Comparison of ENCODE assay signal across 8 cellular contexts in genomic region chr2:178072000-178072382, GRCh38. TPM values are rescaled to one million over a fixed set of nuclear protein-coding genes. Genes with fewer than 3 reads are reported as not detected.
DNase-seq lines count a peak whose midpoint lies in the region; ATAC-seq and TF ChIP-seq lines count a peak whose summit lies in the region.

No MANE protein-coding gene starts in this region.

- no peaks in the 10 kb centered on the region for H3K9me2 ChIP-seq in MM.1S (replicated peaks; ENCODE audit: insufficient read depth, low read length)

- intact Hi-C loops in head of caudate nucleus (cut with DNase I), result no loop called here

- H3K36me3 ChIP-seq in BE2C, result no peaks in the 10 kb centered on the region
- no peaks in the 10 kb centered on the region for H3K36me3 ChIP-seq in MM.1S (replicated peaks; ENCODE audit: insufficient read depth, low read length)

- H3K9me3 Mint-ChIP-seq in osteocyte (ENCODE audit: unreplicated experiment), result no peaks in the 10 kb centered on the region

- peaks cover 64% of the 10 kb centered on the region for H3K27me3 Mint-ChIP-seq in osteocyte (ENCODE audit: unreplicated experiment)

- H2AFZ ChIP-seq in MM.1S (ENCODE audit: low read length), result 0 out of 2 replicates have a peak overlapping the region, but pooled peaks have one; percentile 52

- H3K4me1 Mint-ChIP-seq in osteocyte (ENCODE audit: unreplicated experiment), result peaks cover 12% of the 10 kb centered on the region

- DNase-seq in BE2C (no peak), MM.1S (no peak), epithelial cell of proximal tubule (ENCODE audit: low read depth) (no peak), osteocyte (ENCODE audit: extremely low spot score, unreplicated experiment) (no peak), HT-29 (ENCODE audit: low spot score) (no peak), head of caudate nucleus (no peak), NOMO-1 treated with dmso at 0.1 percent for 144 hours (lab: John Stamatoyannopoulos, UW; ENCODE audit: unreplicated experiment) (no peak)

- TF ChIP-seq CTCF in BE2C (IDR thresholded peaks at IDR 0.05; ENCODE audit: low read depth, low read length) (no peak), MM.1S (IDR thresholded peaks at IDR 0.05; ENCODE audit: low read length) (no peak), epithelial cell of proximal tubule (conservative IDR thresholded peaks at IDR 0.05; ENCODE audit: low read depth, low read length) (no peak), osteocyte (IDR thresholded peaks at IDR 0.05) (no peak)

- no peak for ATAC-seq in GM21423 (IDR thresholded peaks at IDR 0.05; ENCODE audit: unreplicated experiment)

- no peaks in the 10 kb centered on the region for H3F3A ChIP-seq in MM.1S (ENCODE audit: insufficient read depth, low read length)

- H3K36me3 Mint-ChIP-seq in osteocyte (ENCODE audit: unreplicated experiment), result no peaks in the 10 kb centered on the region

- peaks cover 8% of the 10 kb centered on the region for H3K4me1 ChIP-seq in BE2C
- H3K4me1 ChIP-seq in MM.1S (ENCODE audit: low read length), result no peaks in the 10 kb centered on the region

- no peak overlapping the region for H3K9ac ChIP-seq in MM.1S (ENCODE audit: low read length)

- no peaks in the 10 kb centered on the region for H3K27me3 ChIP-seq in BE2C
- H3K27me3 ChIP-seq in MM.1S (replicated peaks; ENCODE audit: insufficient read depth, low read length), result no peaks in the 10 kb centered on the region

- peak overlapping the region; percentile 83 for H3K4me3 Mint-ChIP-seq in osteocyte (ENCODE audit: unreplicated experiment)

- no peak overlapping the region for H3K4me2 ChIP-seq in MM.1S (ENCODE audit: low read depth, low read length)

- H3K27ac Mint-ChIP-seq in osteocyte (ENCODE audit: unreplicated experiment), result no peak overlapping the region

- H3K4me3 ChIP-seq in BE2C (ENCODE audit: low read depth, low read length) (peak overlapping the region; percentile 69), MM.1S (ENCODE audit: low read length) (no peak overlapping the region), epithelial cell of proximal tubule (ENCODE audit: low read depth, low read length) (peak overlapping the region; percentile 74)

- H3K9me3 ChIP-seq in BE2C, result no peaks in the 10 kb centered on the region
- H3K9me3 ChIP-seq in MM.1S (replicated peaks; ENCODE audit: insufficient read depth, low read length), result no peaks in the 10 kb centered on the region

- no peak overlapping the region for H3K27ac ChIP-seq in MM.1S (ENCODE audit: low read length)

- no peaks in the 10 kb centered on the region for H3K79me2 ChIP-seq in MM.1S (ENCODE audit: low read length)

- H4K20me1 ChIP-seq in MM.1S (ENCODE audit: insufficient read depth, low read length), result no peaks in the 10 kb centered on the region

RNA-seq across cellular contexts. Expression of gene PDE11A, which starts 0.6 kb away (rescaled TPM):
- 3.1 TPM for polyA plus RNA-seq in BE2C (2012; ENCODE audit: insufficient read depth, insufficient read length, low read depth)
- total RNA-seq in epithelial cell of proximal tubule, result 0.87 and 1.2 TPM in 2 replicates
- total RNA-seq in osteocyte, result 0.05 TPM in 1 of 2 replicates, not detected in the other
- not detected in 2 replicates for total RNA-seq in HT-29 (2014; rRNA removed; shearing (Covaris generic))

RNA-seq across cellular contexts. Expression of gene RBM45, which starts 40.2 kb away (rescaled TPM):
- polyA plus RNA-seq in BE2C (2012; ENCODE audit: insufficient read depth, insufficient read length, low read depth), result 8.7 TPM
- total RNA-seq in epithelial cell of proximal tubule, result 10.2 and 11.7 TPM in 2 replicates
- 12.9 and 13.0 TPM in 2 replicates for total RNA-seq in osteocyte
- total RNA-seq in HT-29 (2014; rRNA removed; shearing (Covaris generic)), result 6.1 and 10.3 TPM in 2 replicates
